In the genomic region with DNA sequence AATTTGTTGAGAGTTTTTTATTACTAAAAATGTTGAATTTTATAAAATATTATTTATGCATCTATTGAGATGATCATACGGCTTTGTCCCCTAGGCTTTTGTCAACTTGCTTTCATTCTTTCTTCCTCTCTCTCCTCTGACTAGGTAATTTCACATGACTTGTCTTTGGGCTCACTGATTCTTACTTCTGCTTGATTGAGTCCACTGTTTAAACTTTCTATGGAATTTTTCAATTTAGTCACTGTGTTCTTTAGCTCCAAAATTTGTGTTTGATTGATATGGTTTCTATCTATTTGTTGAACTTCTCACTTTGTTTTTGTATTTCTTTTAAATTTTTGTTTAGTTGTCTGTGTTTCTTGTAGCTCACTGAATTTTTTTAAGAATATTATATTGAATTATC, we compare ENCODE assay signal across 11 cellular contexts.
"Had no signal": no experiment of that assay in that cellular context is flagged by ENCODE, and none has a peak within 500 bp of the region (broad histone marks: within the 10 kb centered on the region; RNA-seq: fewer than 3 reads in every experiment).

No MANE protein-coding gene starts in this region.

- H3K9ac ChIP-seq: GM23248 had no signal

- H3K4me3 ChIP-seq: GM23248, GM23338, HAP-1 had no signal

- H3K36me3 ChIP-seq: HAP-1 had no signal

- FAIRE-seq: H1, H54 had no signal

- DNase-seq: GM23248, GOT3, H7, H9, HCEC 1CT, HFFc6 had no signal

- H3K4me2 ChIP-seq: GM23338 had no signal

- H3K4me1 ChIP-seq: HAP-1 had no signal

- ATAC-seq: GM23338, HCT116 had no signal

- H3K9me3 ChIP-seq: HAP-1 had no signal

- H2AFZ ChIP-seq: GM23248, GM23338 had no signal

- H3K27ac ChIP-seq: GM23248 had no signal
